1 cellular context compared by ENCODE assay signal in genomic region chr9:78011037-78011436, GRCh38.
TF ChIP-seq lines count a peak whose summit lies in the region.

No MANE protein-coding gene starts in this region.

TF ChIP-seq in liver, 16 proteins besides CTCF, POLR2A, EP300 and RAD21 (continued from another document):
- TF ChIP-seq, protein P1, sequence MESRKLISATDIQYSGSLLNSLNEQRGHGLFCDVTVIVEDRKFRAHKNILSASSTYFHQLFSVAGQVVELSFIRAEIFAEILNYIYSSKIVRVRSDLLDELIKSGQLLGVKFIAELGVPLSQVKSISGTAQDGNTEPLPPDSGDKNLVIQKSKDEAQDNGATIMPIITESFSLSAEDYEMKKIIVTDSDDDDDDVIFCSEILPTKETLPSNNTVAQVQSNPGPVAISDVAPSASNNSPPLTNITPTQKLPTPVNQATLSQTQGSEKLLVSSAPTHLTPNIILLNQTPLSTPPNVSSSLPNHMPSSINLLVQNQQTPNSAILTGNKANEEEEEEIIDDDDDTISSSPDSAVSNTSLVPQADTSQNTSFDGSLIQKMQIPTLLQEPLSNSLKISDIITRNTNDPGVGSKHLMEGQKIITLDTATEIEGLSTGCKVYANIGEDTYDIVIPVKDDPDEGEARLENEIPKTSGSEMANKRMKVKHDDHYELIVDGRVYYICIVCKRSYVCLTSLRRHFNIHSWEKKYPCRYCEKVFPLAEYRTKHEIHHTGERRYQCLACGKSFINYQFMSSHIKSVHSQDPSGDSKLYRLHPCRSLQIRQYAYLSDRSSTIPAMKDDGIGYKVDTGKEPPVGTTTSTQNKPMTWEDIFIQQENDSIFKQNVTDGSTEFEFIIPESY (IDR thresholded peaks at IDR 0.05): no peak
- TF ChIP-seq, protein P2, sequence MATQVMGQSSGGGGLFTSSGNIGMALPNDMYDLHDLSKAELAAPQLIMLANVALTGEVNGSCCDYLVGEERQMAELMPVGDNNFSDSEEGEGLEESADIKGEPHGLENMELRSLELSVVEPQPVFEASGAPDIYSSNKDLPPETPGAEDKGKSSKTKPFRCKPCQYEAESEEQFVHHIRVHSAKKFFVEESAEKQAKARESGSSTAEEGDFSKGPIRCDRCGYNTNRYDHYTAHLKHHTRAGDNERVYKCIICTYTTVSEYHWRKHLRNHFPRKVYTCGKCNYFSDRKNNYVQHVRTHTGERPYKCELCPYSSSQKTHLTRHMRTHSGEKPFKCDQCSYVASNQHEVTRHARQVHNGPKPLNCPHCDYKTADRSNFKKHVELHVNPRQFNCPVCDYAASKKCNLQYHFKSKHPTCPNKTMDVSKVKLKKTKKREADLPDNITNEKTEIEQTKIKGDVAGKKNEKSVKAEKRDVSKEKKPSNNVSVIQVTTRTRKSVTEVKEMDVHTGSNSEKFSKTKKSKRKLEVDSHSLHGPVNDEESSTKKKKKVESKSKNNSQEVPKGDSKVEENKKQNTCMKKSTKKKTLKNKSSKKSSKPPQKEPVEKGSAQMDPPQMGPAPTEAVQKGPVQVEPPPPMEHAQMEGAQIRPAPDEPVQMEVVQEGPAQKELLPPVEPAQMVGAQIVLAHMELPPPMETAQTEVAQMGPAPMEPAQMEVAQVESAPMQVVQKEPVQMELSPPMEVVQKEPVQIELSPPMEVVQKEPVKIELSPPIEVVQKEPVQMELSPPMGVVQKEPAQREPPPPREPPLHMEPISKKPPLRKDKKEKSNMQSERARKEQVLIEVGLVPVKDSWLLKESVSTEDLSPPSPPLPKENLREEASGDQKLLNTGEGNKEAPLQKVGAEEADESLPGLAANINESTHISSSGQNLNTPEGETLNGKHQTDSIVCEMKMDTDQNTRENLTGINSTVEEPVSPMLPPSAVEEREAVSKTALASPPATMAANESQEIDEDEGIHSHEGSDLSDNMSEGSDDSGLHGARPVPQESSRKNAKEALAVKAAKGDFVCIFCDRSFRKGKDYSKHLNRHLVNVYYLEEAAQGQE (IDR thresholded peaks at IDR 0.05): no peak
- TF ChIP-seq TAF1 (conservative IDR thresholded peaks at IDR 0.05) (no peak), NR2F2 (IDR thresholded peaks at IDR 0.05) (no peak), FOXA2 (IDR thresholded peaks at IDR 0.05) (no peak), ATF3 (IDR thresholded peaks at IDR 0.05) (no peak), JUND (IDR thresholded peaks at IDR 0.05) (no peak)
